9 cellular contexts compared by ENCODE assay signal in the genomic region with DNA sequence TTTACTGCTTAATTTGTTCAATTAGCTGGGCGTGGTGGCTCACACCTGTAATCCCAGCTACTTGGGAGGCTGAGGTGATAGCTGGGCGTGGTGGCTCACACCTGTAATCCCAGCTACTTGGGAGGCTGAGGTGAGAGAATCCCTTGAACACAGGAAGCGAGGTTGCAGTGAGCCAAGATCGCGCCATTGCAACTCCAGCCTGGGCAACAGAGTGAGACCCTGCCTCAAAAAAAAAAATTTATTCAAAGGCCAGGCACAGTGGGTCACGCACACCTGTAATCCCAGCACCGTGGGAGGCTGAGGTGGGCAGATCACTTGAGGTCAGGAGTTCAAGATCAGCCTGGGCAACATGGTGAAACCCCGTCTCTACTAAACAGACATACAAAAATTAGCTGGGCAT. TPM values are rescaled to one million over a fixed set of nuclear protein-coding genes. Genes with fewer than 3 reads are reported as not detected.
A peak's percentile ranks its signal among the peaks of the same experiment; 100 is the strongest.
DNase-seq lines count a peak whose midpoint lies in the region; ATAC-seq and TF ChIP-seq lines count a peak whose summit lies in the region.
"Not testable (repeated sequence)": the region's sequence is repeated elsewhere in the genome, so short reads cannot be mapped to it uniquely, and the experiment has no call there.
"Had no signal": no experiment of that assay in that cellular context is flagged by ENCODE, and none has a peak within 500 bp of the region (broad histone marks: within the 10 kb centered on the region; RNA-seq: fewer than 3 reads in every experiment).

No MANE protein-coding gene starts in this region.

- peaks cover 63% of the 10 kb centered on the region for H3K79me2 ChIP-seq in KMS-11 (ENCODE audit: insufficient read depth, low read depth)

- not testable (repeated sequence) for H3K36me3 Mint-ChIP-seq in Caco-2 (ENCODE audit: insufficient read depth, unreplicated experiment)
- H3K36me3 Mint-ChIP-seq in activated naive CD8-positive, alpha-beta T cell treated with anti-CD3 and anti-CD28 coated beads for 36 hours, result peaks cover 59% of the 10 kb centered on the region
- peaks cover 63% of the 10 kb centered on the region for H3K36me3 Mint-ChIP-seq in effector memory CD8-positive, alpha-beta T cell (ENCODE audit: insufficient read depth)
- H3K36me3 Mint-ChIP-seq in mesothelial cell of epicardium, result peaks cover 33% of the 10 kb centered on the region

- H3K4me3 Mint-ChIP-seq in Caco-2 (ENCODE audit: unreplicated experiment), result peak overlapping the region; percentile 54
- H3K4me3 Mint-ChIP-seq in activated naive CD8-positive, alpha-beta T cell treated with anti-CD3 and anti-CD28 coated beads for 36 hours, result not testable (repeated sequence)
- peak overlapping the region; percentile 8 to 28 for H3K4me3 Mint-ChIP-seq in effector memory CD8-positive, alpha-beta T cell
- H3K4me3 Mint-ChIP-seq in mesothelial cell of epicardium, result peak overlapping the region; percentile 55

- H3K27ac ChIP-seq in KMS-11, result not testable (repeated sequence)
- peak overlapping the region; percentile 86; the same call in 1 of the 2 replicates for H3K27ac ChIP-seq in VCaP

- not testable (repeated sequence) for H3K27me3 Mint-ChIP-seq in Caco-2 (ENCODE audit: insufficient read depth, unreplicated experiment); activated naive CD8-positive, alpha-beta T cell treated with anti-CD3 and anti-CD28 coated beads for 36 hours; effector memory CD8-positive, alpha-beta T cell; mesothelial cell of epicardium (ENCODE audit: low read depth)

- H2AFZ ChIP-seq in KMS-11 (ENCODE audit: low read depth), result not testable (repeated sequence)

- H3K9me3 ChIP-seq in Caco-2; skeletal muscle satellite cell (replicated peaks; ENCODE audit: low read length): not testable (repeated sequence)

- not testable (repeated sequence) for H3K27me3 ChIP-seq in Caco-2 (replicated peaks; ENCODE audit: control insufficient read depth, insufficient read depth, low read length); KMS-11 (ENCODE audit: insufficient read depth, low read depth); skeletal muscle satellite cell (ENCODE audit: control insufficient read depth, insufficient read depth, low read length)

- CTCF ChIA-PET in Caco-2 (lab: Charles Lee), result not testable (repeated sequence)

- not testable (repeated sequence) for H3K4me1 Mint-ChIP-seq in Caco-2 (ENCODE audit: low read depth, unreplicated experiment)
- H3K4me1 Mint-ChIP-seq in activated naive CD8-positive, alpha-beta T cell treated with anti-CD3 and anti-CD28 coated beads for 36 hours, result peaks cover 33% of the 10 kb centered on the region
- peaks cover 5 to 18% of the 10 kb centered on the region in 2 donors for H3K4me1 Mint-ChIP-seq in effector memory CD8-positive, alpha-beta T cell (ENCODE audit: low read depth in 2 of 2)
- H3K4me1 Mint-ChIP-seq in mesothelial cell of epicardium, result peaks cover 17% of the 10 kb centered on the region

- H3K27ac Mint-ChIP-seq in Caco-2 (ENCODE audit: unreplicated experiment); mesothelial cell of epicardium: not testable (repeated sequence)
- peak overlapping the region; percentile 51 for H3K27ac Mint-ChIP-seq in activated naive CD8-positive, alpha-beta T cell treated with anti-CD3 and anti-CD28 coated beads for 36 hours
- H3K27ac Mint-ChIP-seq in effector memory CD8-positive, alpha-beta T cell, result peak overlapping the region in 1 of 2 donors; percentile 71

- intact Hi-C loops in Caco-2 (cut with micrococcal nuclease; ENCODE audit: unreplicated experiment), result not testable (repeated sequence)

- H3K4me3 ChIP-seq in Caco-2 (ENCODE audit: low read depth, low read length); KMS-11 (IDR thresholded peaks at IDR 0.05; ENCODE audit: insufficient read depth, low read depth, low read length); skeletal muscle satellite cell (ENCODE audit: low read length): not testable (repeated sequence)

- BruUV-seq in Caco-2 (replicated peaks; lab: Mats Ljungman, UMichigan), result not testable (repeated sequence)

- not testable (repeated sequence) for H3K9me3 Mint-ChIP-seq in Caco-2 (ENCODE audit: unreplicated experiment); activated naive CD8-positive, alpha-beta T cell treated with anti-CD3 and anti-CD28 coated beads for 36 hours; effector memory CD8-positive, alpha-beta T cell; mesothelial cell of epicardium

- POLR2A ChIA-PET in Caco-2 (lab: Charles Lee), result not testable (repeated sequence)

- not testable (repeated sequence) for TF ChIP-seq CTCF in Caco-2 (IDR thresholded peaks at IDR 0.05; ENCODE audit: insufficient read depth in 1 of 2, low read depth in 1 of 2, low read length in 1 of 2, severe bottlenecking in 1 of 2, unreplicated experiment in 1 of 2); VCaP (conservative IDR thresholded peaks at IDR 0.05); mesothelial cell of epicardium (IDR thresholded peaks at IDR 0.05; ENCODE audit: unreplicated experiment)
- 0 out of 2 replicates have a peak, but pooled peaks have one; percentile 16 for TF ChIP-seq CTCF in KMS-11 (conservative IDR thresholded peaks at IDR 0.05; ENCODE audit: low read depth, low read length)

- not testable (repeated sequence) for H3K9ac ChIP-seq in KMS-11; skeletal muscle satellite cell (ENCODE audit: low read depth, low read length)

- H3K36me3 ChIP-seq in Caco-2 (ENCODE audit: control insufficient read depth, insufficient read depth, low read length), result not testable (repeated sequence)
- H3K36me3 ChIP-seq in KMS-11 (ENCODE audit: insufficient read depth) (peaks cover 59% of the 10 kb centered on the region), skeletal muscle satellite cell (ENCODE audit: insufficient read depth, low read length) (peaks cover 64% of the 10 kb centered on the region)

- not testable (repeated sequence) for ATAC-seq in effector memory CD8-positive, alpha-beta T cell (replicated peaks)

- H3K4me2 ChIP-seq in KMS-11 (peak overlapping the region; percentile 79; the same call in 1 of the 2 replicates), skeletal muscle satellite cell (ENCODE audit: low read length) (peak overlapping the region; percentile 31)

- not testable (repeated sequence) for H3K4me1 ChIP-seq in Caco-2
- peaks cover 53% of the 10 kb centered on the region for H3K4me1 ChIP-seq in KMS-11 (ENCODE audit: low read depth, poor library complexity, severe bottlenecking)
- H3K4me1 ChIP-seq in skeletal muscle satellite cell (ENCODE audit: control insufficient read depth, insufficient read depth, low read length), result peaks cover 14% of the 10 kb centered on the region

- not testable (repeated sequence) for H4K20me1 ChIP-seq in KMS-11 (ENCODE audit: insufficient read depth)

- DNase-seq in Caco-2; activated naive CD8-positive, alpha-beta T cell treated with anti-CD3 and anti-CD28 coated beads for 36 hours; effector memory CD8-positive, alpha-beta T cell; mesothelial cell of epicardium (ENCODE audit: low spot score in 2 of 2, unreplicated experiment in 2 of 2): not testable (repeated sequence)

RNA-seq across cellular contexts. Expression of a gene that starts 2.1 kb away (rescaled TPM):
- total RNA-seq in Caco-2 (2022), result 287 and 289 TPM in 2 replicates
- total RNA-seq in activated naive CD8-positive, alpha-beta T cell treated with anti-CD3 and anti-CD28 coated beads for 36 hours, result 100 to 1,000 TPM; 419 to 431 TPM
- total RNA-seq in mesothelial cell of epicardium, result 204 to 212 TPM (median 207 TPM) in 3 replicates
- 144 and 175 TPM in 2 replicates for total RNA-seq in skeletal muscle satellite cell (2012; rRNA removed)

RNA-seq across cellular contexts. Expression of a gene that starts 9.8 kb away (rescaled TPM):
- total RNA-seq in Caco-2 (2022) (1.4 and 2.0 TPM in 2 replicates), mesothelial cell of epicardium (5.8 to 6.6 TPM (median 5.9 TPM) in 3 replicates)
- total RNA-seq in activated naive CD8-positive, alpha-beta T cell treated with anti-CD3 and anti-CD28 coated beads for 36 hours, result under 1 TPM in 1 of 2 experiments, not detected in 1; 0.06 TPM
- total RNA-seq in skeletal muscle satellite cell (2012; rRNA removed), result 0.22 and 1.5 TPM in 2 replicates

RNA-seq across cellular contexts. Expression of a gene that starts 10.2 kb away (rescaled TPM):
- total RNA-seq in Caco-2 (2022) (32.8 and 34.1 TPM in 2 replicates), mesothelial cell of epicardium (33.8 to 37.5 TPM (median 34.6 TPM) in 3 replicates)
- total RNA-seq in activated naive CD8-positive, alpha-beta T cell treated with anti-CD3 and anti-CD28 coated beads for 36 hours, result 10 to 100 TPM; 32.9 to 34.7 TPM
- total RNA-seq in skeletal muscle satellite cell (2012; rRNA removed), result 50.2 and 59.2 TPM in 2 replicates

RNA-seq across cellular contexts. Expression of a gene that starts 34.8 kb away (rescaled TPM):
- total RNA-seq in Caco-2 (2022), result 85.1 and 90.6 TPM in 2 replicates
- 10 to 100 TPM; 94.3 to 98.1 TPM for total RNA-seq in activated naive CD8-positive, alpha-beta T cell treated with anti-CD3 and anti-CD28 coated beads for 36 hours
- 108 to 114 TPM (median 111 TPM) in 3 replicates for total RNA-seq in mesothelial cell of epicardium
- total RNA-seq in skeletal muscle satellite cell (2012; rRNA removed), result 30.7 and 33.4 TPM in 2 replicates

RNA-seq across cellular contexts. Expression of a gene that starts 40.4 kb away (rescaled TPM):
- total RNA-seq in Caco-2 (2022) (12.6 and 18.1 TPM in 2 replicates), mesothelial cell of epicardium (0.58 to 0.59 TPM in 2 of 3 replicates, not detected in the other)
- total RNA-seq in activated naive CD8-positive, alpha-beta T cell treated with anti-CD3 and anti-CD28 coated beads for 36 hours, result not detected
- not detected in 2 replicates for total RNA-seq in skeletal muscle satellite cell (2012; rRNA removed)
- total RNA-seq: H9, HT1080 had no signal
